In the genomic region with DNA sequence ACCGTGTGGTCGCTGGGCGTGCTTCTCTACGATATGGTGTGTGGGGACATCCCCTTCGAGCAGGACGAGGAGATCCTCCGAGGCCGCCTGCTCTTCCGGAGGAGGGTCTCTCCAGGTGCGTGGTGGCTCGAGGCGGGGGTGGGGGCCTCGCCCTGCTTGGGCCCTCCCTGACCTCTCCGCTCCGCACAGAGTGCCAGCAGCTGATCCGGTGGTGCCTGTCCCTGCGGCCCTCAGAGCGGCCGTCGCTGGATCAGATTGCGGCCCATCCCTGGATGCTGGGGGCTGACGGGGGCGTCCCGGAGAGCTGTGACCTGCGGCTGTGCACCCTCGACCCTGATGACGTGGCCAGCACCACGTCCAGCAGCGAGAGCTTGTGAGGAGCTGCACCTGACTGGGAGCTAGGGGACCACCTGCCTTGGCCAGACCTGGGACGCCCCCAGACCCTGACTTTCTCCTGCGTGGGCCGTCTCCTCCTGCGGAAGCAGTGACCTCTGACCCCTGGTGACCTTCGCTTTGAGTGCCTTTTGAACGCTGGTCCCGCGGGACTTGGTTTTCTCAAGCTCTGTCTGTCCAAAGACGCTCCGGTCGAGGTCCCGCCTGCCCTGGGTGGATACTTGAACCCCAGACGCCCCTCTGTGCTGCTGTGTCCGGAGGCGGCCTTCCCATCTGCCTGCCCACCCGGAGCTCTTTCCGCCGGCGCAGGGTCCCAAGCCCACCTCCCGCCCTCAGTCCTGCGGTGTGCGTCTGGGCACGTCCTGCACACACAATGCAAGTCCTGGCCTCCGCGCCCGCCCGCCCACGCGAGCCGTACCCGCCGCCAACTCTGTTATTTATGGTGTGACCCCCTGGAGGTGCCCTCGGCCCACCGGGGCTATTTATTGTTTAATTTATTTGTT, we compare ENCODE assay signal across 9 cellular contexts. TPM values are rescaled to one million over a fixed set of nuclear protein-coding genes. Genes with fewer than 3 reads are reported as not detected.
DNase-seq lines count a peak whose midpoint lies in the region; FAIRE-seq and TF ChIP-seq lines count a peak whose summit lies in the region.
"Had no signal": no experiment of that assay in that cellular context is flagged by ENCODE, and none has a peak within 500 bp of the region (broad histone marks: within the 10 kb centered on the region; RNA-seq: fewer than 3 reads in every experiment).

No MANE protein-coding gene starts in this region.

- FAIRE-seq in GM18507 (lab: Jason Lieb, UNC), result peak; percentile 5

- H3K36me3 Mint-ChIP-seq in glutamatergic neuron (ENCODE audit: unreplicated experiment) (no peaks in the 10 kb centered on the region), progenitor cell of endocrine pancreas (ENCODE audit: insufficient read depth) (peaks cover 2% of the 10 kb centered on the region)

- H3K4me3 Mint-ChIP-seq in glutamatergic neuron (ENCODE audit: unreplicated experiment), result peak overlapping the region; percentile 69
- H3K4me3 Mint-ChIP-seq in progenitor cell of endocrine pancreas (ENCODE audit: low read depth), result peak overlapping the region; percentile 65

- peaks cover 10% of the 10 kb centered on the region for H3K4me1 Mint-ChIP-seq in glutamatergic neuron (ENCODE audit: low read depth, unreplicated experiment)
- peaks cover 2% of the 10 kb centered on the region for H3K4me1 Mint-ChIP-seq in progenitor cell of endocrine pancreas (ENCODE audit: low read depth)

- H3K9me3 Mint-ChIP-seq in glutamatergic neuron (ENCODE audit: unreplicated experiment) (peaks cover 10% of the 10 kb centered on the region), progenitor cell of endocrine pancreas (ENCODE audit: low read depth) (no peaks in the 10 kb centered on the region)

- TF ChIP-seq CTCF in glutamatergic neuron (IDR thresholded peaks at IDR 0.05; ENCODE audit: partially characterized antibody, unreplicated experiment), result no peak
- no peak for TF ChIP-seq CTCF in progenitor cell of endocrine pancreas (IDR thresholded peaks at IDR 0.05; ENCODE audit: unreplicated experiment)

- H3K27me3 Mint-ChIP-seq in glutamatergic neuron (ENCODE audit: unreplicated experiment) (peaks cover 10% of the 10 kb centered on the region), progenitor cell of endocrine pancreas (no peaks in the 10 kb centered on the region)

- H3K27ac Mint-ChIP-seq in glutamatergic neuron (ENCODE audit: unreplicated experiment) (peak overlapping the region; percentile 28), progenitor cell of endocrine pancreas (no peak overlapping the region)

- no peak for DNase-seq in GM18507 (ENCODE audit: extremely low spot score, insufficient read length, low read depth)
- peak; percentile 63 for DNase-seq in activated CD8-positive, alpha-beta memory T cell treated with anti-CD3 and anti-CD28 coated beads for 24 hours
- peak; percentile 54 for DNase-seq in glutamatergic neuron
- no peak for DNase-seq in progenitor cell of endocrine pancreas (ENCODE audit: low spot score, unreplicated experiment)
- no peak for DNase-seq in DMS79 (lab: John Stamatoyannopoulos, UW)
- no peak for DNase-seq in NCI-H82 (lab: John Stamatoyannopoulos, UW)
- DNase-seq in NCI-H2081 (lab: John Stamatoyannopoulos, UW), result no peak
- no peak for DNase-seq in NCI-H2196 treated with DMSO at 0.1 percent for 48 hours (lab: John Stamatoyannopoulos, UW; ENCODE audit: unreplicated experiment)

RNA-seq across cellular contexts. Expression of a gene that starts 2.4 kb away (rescaled TPM):
- total RNA-seq in glutamatergic neuron (ENCODE audit: unreplicated experiment), result 32.3 TPM
- total RNA-seq in progenitor cell of endocrine pancreas, result 17.4 and 19.0 TPM in 2 replicates

RNA-seq across cellular contexts. Expression of a gene that starts 44.6 kb away (rescaled TPM):
- total RNA-seq in glutamatergic neuron (ENCODE audit: unreplicated experiment) (24.9 TPM), progenitor cell of endocrine pancreas (42.2 and 42.4 TPM in 2 replicates)

RNA-seq across cellular contexts. Expression of a gene that starts 44.8 kb away (rescaled TPM):
- total RNA-seq in glutamatergic neuron (ENCODE audit: unreplicated experiment), result 14.7 TPM
- total RNA-seq in progenitor cell of endocrine pancreas, result 22.0 and 25.7 TPM in 2 replicates

RNA-seq across cellular contexts. Expression of a gene that starts 49.6 kb away (rescaled TPM):
- not detected for total RNA-seq in glutamatergic neuron (ENCODE audit: unreplicated experiment)
- total RNA-seq in progenitor cell of endocrine pancreas, result 0.10 TPM in 1 of 2 replicates, not detected in the other
- total RNA-seq: RPMI7951 had no signal

Comparison
In these comparisons a context has a peak if more than half of its experiments do, and no peak if none do; other contexts are left out.
1. DNase-seq: peak in activated CD8-positive, alpha-beta memory T cell treated with anti-CD3 and anti-CD28 coated beads for 24 hours (single experiment) and glutamatergic neuron (single experiment); none in GM18507 (single experiment), progenitor cell of endocrine pancreas (single experiment), DMS79 (single experiment), NCI-H82 (single experiment), NCI-H2081 (0 of 2) and NCI-H2196 treated with DMSO at 0.1 percent for 48 hours (single experiment).